Comparison of ENCODE assay signal across 1 cellular context in genomic region chr14:23641915-23642588, GRCh38.
TF ChIP-seq lines count a peak whose summit lies in the region.

No MANE protein-coding gene starts in this region.

TF ChIP-seq in IMR-90, 13 proteins besides CTCF, POLR2A, EP300 and RAD21:
- TF ChIP-seq FOS (IDR thresholded peaks at IDR 0.05; ENCODE audit: low read depth, low read length) (no peak), NFE2L2 (IDR thresholded peaks at IDR 0.05; ENCODE audit: low read depth, low read length) (no peak), MXI1 (IDR thresholded peaks at IDR 0.05; ENCODE audit: borderline replicate concordance, low read depth, low read length) (no peak)
